In the genomic region with DNA sequence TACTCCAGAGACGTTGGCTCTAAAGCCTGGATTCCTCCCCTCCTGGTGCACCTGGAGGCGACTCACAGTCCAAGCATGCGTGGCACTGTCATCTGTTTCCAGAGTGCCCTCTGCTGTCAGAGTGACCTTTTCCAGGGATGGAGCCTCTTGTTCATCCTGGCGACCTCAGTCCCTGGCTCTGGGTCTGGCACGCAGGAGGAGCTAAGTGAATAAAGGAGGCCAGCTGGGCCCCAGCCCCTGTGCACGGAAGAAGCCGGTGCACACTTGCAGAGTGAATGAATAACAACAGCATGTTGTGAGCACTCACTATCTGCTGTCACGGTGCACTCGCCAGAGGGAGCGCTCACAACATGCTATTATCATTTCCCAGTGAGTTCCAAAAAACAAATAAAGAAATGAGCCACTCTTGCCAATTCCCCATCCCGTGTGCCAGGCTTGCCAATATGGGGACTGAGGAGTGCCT, we compare ENCODE assay signal across 12 cellular contexts. TPM values are rescaled to one million over a fixed set of nuclear protein-coding genes. Genes with fewer than 3 reads are reported as not detected.
DNase-seq lines count a peak whose midpoint lies in the region; ATAC-seq and TF ChIP-seq lines count a peak whose summit lies in the region.
"Had no signal": no experiment of that assay in that cellular context is flagged by ENCODE, and none has a peak within 500 bp of the region (broad histone marks: within the 10 kb centered on the region; RNA-seq: fewer than 3 reads in every experiment).

No MANE protein-coding gene starts in this region.

- H3K9me3 Mint-ChIP-seq in activated T-cell treated with anti-CD3 and anti-CD28 coated beads, Interleukin-2, amount 50 U/mL, for 24 hours = peaks cover 3% of the 10 kb centered on the region

- DNase-seq in NCI-H82 (lab: John Stamatoyannopoulos, UW) = peak; percentile 12
- no peak for DNase-seq in NCI-H82 treated with DMSO at 0.1 percent for 48 hours (lab: John Stamatoyannopoulos, UW; ENCODE audit: unreplicated experiment)
- DNase-seq in SK-N-DZ (ENCODE audit: low spot score) = peak; percentile 17
- DNase-seq in hypothalamus (lab: John Stamatoyannopoulos, UW) = peak in 31 of 51 donors; percentile 7 to 72 (median 48)
- no peak for DNase-seq in upper lobe of right lung
- DNase-seq in hepatic stellate cell (ENCODE audit: low spot score) = no peak
- no peak for DNase-seq in activated T-cell treated with anti-CD3 and anti-CD28 coated beads, Interleukin-2, amount 50 U/mL, for 24 hours

- H3K4me3 Mint-ChIP-seq in activated T-cell treated with anti-CD3 and anti-CD28 coated beads, Interleukin-2, amount 50 U/mL, for 24 hours = no peak overlapping the region

- no peaks in the 10 kb centered on the region for H3K36me3 Mint-ChIP-seq in activated T-cell treated with anti-CD3 and anti-CD28 coated beads, Interleukin-2, amount 50 U/mL, for 24 hours (ENCODE audit: low read depth)

- H3K27ac Mint-ChIP-seq in activated T-cell treated with anti-CD3 and anti-CD28 coated beads, Interleukin-2, amount 50 U/mL, for 24 hours = no peak overlapping the region

- H3K36me3 ChIP-seq in upper lobe of right lung = no peaks in the 10 kb centered on the region
- H3K36me3 ChIP-seq: adrenal gland; BLaER1 treated with 17β-estradiol and CSF1 and Interleukin-3, amounts not matched to agents 10 nM and 100 nM; SJSA1; upper lobe of left lung had no signal

- H3K27me3 ChIP-seq in upper lobe of right lung = no peaks in the 10 kb centered on the region
- H3K27me3 ChIP-seq: adrenal gland; BLaER1 treated with 17β-estradiol and CSF1 and Interleukin-3, amounts not matched to agents 10 nM and 100 nM; SJSA1; upper lobe of left lung had no signal

- no peaks in the 10 kb centered on the region for H3K9me3 ChIP-seq in upper lobe of right lung
- H3K9me3 ChIP-seq: adrenal gland, SJSA1 had no signal

- H3K27me3 Mint-ChIP-seq in activated T-cell treated with anti-CD3 and anti-CD28 coated beads, Interleukin-2, amount 50 U/mL, for 24 hours = peaks cover 8% of the 10 kb centered on the region

- H3K4me1 ChIP-seq in upper lobe of right lung = no peaks in the 10 kb centered on the region
- H3K4me1 ChIP-seq: adrenal gland, SJSA1, upper lobe of left lung had no signal

- H3K4me3 ChIP-seq in upper lobe of right lung = no peak overlapping the region
- H3K4me3 ChIP-seq: adrenal gland; BLaER1 treated with 17β-estradiol and CSF1 and Interleukin-3, amounts not matched to agents 10 nM and 100 nM; SJSA1; upper lobe of left lung had no signal

- intact Hi-C loops in upper lobe of right lung (cut with DNase I) = no loop called here

- H3K27ac ChIP-seq in upper lobe of right lung = no peak overlapping the region
- H3K27ac ChIP-seq: adrenal gland; BLaER1 treated with 17β-estradiol and CSF1 and Interleukin-3, amounts not matched to agents 10 nM and 100 nM; SJSA1; upper lobe of left lung had no signal

- no peaks in the 10 kb centered on the region for H3K4me1 Mint-ChIP-seq in activated T-cell treated with anti-CD3 and anti-CD28 coated beads, Interleukin-2, amount 50 U/mL, for 24 hours (ENCODE audit: low read depth)

- no peak for TF ChIP-seq CTCF in upper lobe of right lung (IDR thresholded peaks at IDR 0.05)

- ATAC-seq in upper lobe of right lung = peak; percentile 75
- ATAC-seq in GM21717 (IDR thresholded peaks at IDR 0.05; ENCODE audit: unreplicated experiment) = no peak

RNA-seq across cellular contexts. Expression of gene PSAPL1, which starts 27.8 kb away (rescaled TPM):
- not detected in 2 replicates for polyA plus RNA-seq in SK-N-DZ (2014; cell fraction: cytosol; rRNA removed)
- polyA plus RNA-seq in SK-N-DZ (2014; cell fraction: nucleus; rRNA removed) = not detected in 2 replicates
- total RNA-seq in upper lobe of right lung = 0.14 TPM
- total RNA-seq: adrenal gland, SJSA1 had no signal

Comparison
In these comparisons a context has a peak if more than half of its experiments do, and no peak if none do; other contexts are left out.
1. DNase-seq: peak in NCI-H82 (single experiment), SK-N-DZ (single experiment) and hypothalamus (31 of 51); none in NCI-H82 treated with DMSO at 0.1 percent for 48 hours (single experiment), upper lobe of right lung (single experiment), hepatic stellate cell (single experiment) and activated T-cell treated with anti-CD3 and anti-CD28 coated beads, Interleukin-2, amount 50 U/mL, for 24 hours (single experiment).